In genomic region chr5:16615737-16616535, GRCh38 we compare ENCODE assay signal across 9 cellular contexts. TPM values are rescaled to one million over a fixed set of nuclear protein-coding genes. Genes with fewer than 3 reads are reported as not detected.
DNase-seq lines count a peak whose midpoint lies in the region; ATAC-seq lines count a peak whose summit lies in the region.
"Had no signal": no experiment of that assay in that cellular context is flagged by ENCODE, and none has a peak within 500 bp of the region (broad histone marks: within the 10 kb centered on the region; RNA-seq: fewer than 3 reads in every experiment).

No MANE protein-coding gene starts in this region.

- H3K4me3 ChIP-seq in mesodermal cell (ENCODE audit: extremely low read depth, insufficient read depth, low read length, poor library complexity, severe bottlenecking) (peak overlapping the region; percentile 48), urinary bladder (ENCODE audit: low read depth, low read length) (peak overlapping the region; percentile 73)

- no peaks in the 10 kb centered on the region for H3K36me3 ChIP-seq in mesodermal cell (ENCODE audit: control insufficient read depth, insufficient read depth, low read length)
- H3K36me3 ChIP-seq in urinary bladder (ENCODE audit: insufficient read depth) = no peaks in the 10 kb centered on the region

- CTCF ChIA-PET in activated CD8-positive, alpha-beta memory T cell treated with anti-CD3 and anti-CD28 coated beads, Interleukin-2, amount 10 ng/mL, durations not matched to agents 7 days and 5 days (lab: Charles Lee) = interaction anchor here (0.8 to 2.3 kb wide), 5 partner anchors 10 to 144 kb away, joined by 3 to 23 read pairs (median 4); no protein-coding TSS in a partner anchor

- H3K27ac ChIP-seq in mesodermal cell (ENCODE audit: low read depth, low read length, severe bottlenecking) (no peak overlapping the region), urinary bladder (ENCODE audit: low read depth) (no peak overlapping the region)

- no peak for ATAC-seq in activated CD8-positive, alpha-beta memory T cell treated with anti-CD3 and anti-CD28 coated beads, Interleukin-2, amount 10 ng/mL, durations not matched to agents 7 days and 5 days

- 20 to 21% methylated on average over 29 to 31 of the region's 31 CpGs for WGBS in mesodermal cell (ENCODE audit: insufficient coverage in 2 of 2), 2 experiments
- 17% methylated on average over 31 of the region's 31 CpGs for WGBS in urinary bladder

- peaks cover 40% of the 10 kb centered on the region for H3K4me1 Mint-ChIP-seq in activated CD8-positive, alpha-beta memory T cell treated with anti-CD3 and anti-CD28 coated beads, Interleukin-2, amount 10 ng/mL, durations not matched to agents 7 days and 5 days

- H3K9me3 Mint-ChIP-seq in activated CD8-positive, alpha-beta memory T cell treated with anti-CD3 and anti-CD28 coated beads, Interleukin-2, amount 10 ng/mL, durations not matched to agents 7 days and 5 days (ENCODE audit: low read depth) = no peaks in the 10 kb centered on the region

- no peaks in the 10 kb centered on the region for H3K9me3 ChIP-seq in mesodermal cell (ENCODE audit: control insufficient read depth, low read length)

- H3K4me1 ChIP-seq in mesodermal cell (ENCODE audit: control insufficient read depth, insufficient read depth, low read length, poor library complexity, severe bottlenecking) (peaks cover 4% of the 10 kb centered on the region), urinary bladder (ENCODE audit: insufficient read depth) (no peaks in the 10 kb centered on the region)

- H3K27ac Mint-ChIP-seq in activated CD8-positive, alpha-beta memory T cell treated with anti-CD3 and anti-CD28 coated beads, Interleukin-2, amount 10 ng/mL, durations not matched to agents 7 days and 5 days = peak overlapping the region; percentile 84

- peak overlapping the region; percentile 93 for H3K4me3 Mint-ChIP-seq in activated CD8-positive, alpha-beta memory T cell treated with anti-CD3 and anti-CD28 coated beads, Interleukin-2, amount 10 ng/mL, durations not matched to agents 7 days and 5 days

- no peaks in the 10 kb centered on the region for H3K27me3 Mint-ChIP-seq in activated CD8-positive, alpha-beta memory T cell treated with anti-CD3 and anti-CD28 coated beads, Interleukin-2, amount 10 ng/mL, durations not matched to agents 7 days and 5 days

- peaks cover 18% of the 10 kb centered on the region for H3K36me3 Mint-ChIP-seq in activated CD8-positive, alpha-beta memory T cell treated with anti-CD3 and anti-CD28 coated beads, Interleukin-2, amount 10 ng/mL, durations not matched to agents 7 days and 5 days

- DNase-seq in activated CD8-positive, alpha-beta memory T cell treated with anti-CD3 and anti-CD28 coated beads, Interleukin-2, amount 10 ng/mL, durations not matched to agents 7 days and 5 days = no peak
- no peak for DNase-seq in activated CD8-positive, alpha-beta memory T cell treated with anti-CD3 and anti-CD28 coated beads, Interleukin-2, amount 50 U/mL, for 4 hours
- DNase-seq in NCI-H345 treated with DMSO at 0.1 percent for 48 hours (lab: John Stamatoyannopoulos, UW; ENCODE audit: unreplicated experiment) (peak; percentile 44), cerebellar cortex (ENCODE audit: low spot score) (peak; percentile 61), NCI-H2227 treated with DMSO at 0.1 percent for 48 hours (lab: John Stamatoyannopoulos, UW) (no peak)
- no peak for DNase-seq in activated CD4-positive, CD25-positive, alpha-beta regulatory T cell (lab: John Stamatoyannopoulos, UW)

RNA-seq across cellular contexts. Expression of gene RETREG1, which starts 0.9 kb away (rescaled TPM):
- 10 to 100 TPM; 18.1 to 30.3 TPM for total RNA-seq in activated CD8-positive, alpha-beta memory T cell treated with anti-CD3 and anti-CD28 coated beads, Interleukin-2, amount 10 ng/mL, durations not matched to agents 7 days and 5 days
- polyA plus RNA-seq in mesodermal cell (2013, experiment 1 of 2) = 0.41 TPM
- polyA plus RNA-seq in mesodermal cell (2013, experiment 2 of 2) = 0.35 TPM
- total RNA-seq in urinary bladder = 13.4 TPM
- 4.7 TPM for polyA plus RNA-seq in urinary bladder
- total RNA-seq: dermis microvascular lymphatic vessel endothelial cell had no signal

Comparison
In these comparisons a context has a peak if more than half of its experiments do, and no peak if none do; other contexts are left out.
1. DNase-seq: peak in NCI-H345 treated with DMSO at 0.1 percent for 48 hours (single experiment) and cerebellar cortex (single experiment); none in activated CD8-positive, alpha-beta memory T cell treated with anti-CD3 and anti-CD28 coated beads, Interleukin-2, amount 10 ng/mL, durations not matched to agents 7 days and 5 days (single experiment), activated CD8-positive, alpha-beta memory T cell treated with anti-CD3 and anti-CD28 coated beads, Interleukin-2, amount 50 U/mL, for 4 hours (single experiment), activated CD4-positive, CD25-positive, alpha-beta regulatory T cell (0 of 4) and NCI-H2227 treated with DMSO at 0.1 percent for 48 hours (single experiment).